In genomic region chr5:139273572-139274264, GRCh38 we compare ENCODE assay signal across 1 cellular context.
TF ChIP-seq lines count a peak whose summit lies in the region.

No MANE protein-coding gene starts in this region.

TF ChIP-seq in K562, 482 proteins besides CTCF, POLR2A, EP300 and RAD21 (continued from another document and continues in another):
- TF ChIP-seq MLX (CRISPR knock-in tag; conservative IDR thresholded peaks at IDR 0.05) (no peak), KDM5B (IDR thresholded peaks at IDR 0.05; ENCODE audit: insufficient replicate concordance, low read depth, low read length) (peak; percentile 79), MYBL2 (IDR thresholded peaks at IDR 0.05; ENCODE audit: low read depth) (no peak), MYBL2 (CRISPR knock-in tag; IDR thresholded peaks at IDR 0.05; ENCODE audit: borderline replicate concordance) (no peak), TFE3 (CRISPR knock-in tag; IDR thresholded peaks at IDR 0.05) (peak; percentile 13; the same call in 1 of the 2 replicates), CLOCK (CRISPR knock-in tag; IDR thresholded peaks at IDR 0.05; ENCODE audit: borderline replicate concordance) (no peak), E2F5 (CRISPR knock-in tag; IDR thresholded peaks at IDR 0.05) (no peak), KHSRP (IDR thresholded peaks at IDR 0.05) (no peak), MXD1 (CRISPR knock-in tag; IDR thresholded peaks at IDR 0.05; ENCODE audit: borderline replicate concordance, poor library complexity, severe bottlenecking) (peak; percentile 92), ZNF274 (IDR thresholded peaks at IDR 0.05; ENCODE audit: borderline replicate concordance, low read depth, low read length) (no peak), MCM5 (IDR thresholded peaks at IDR 0.05; ENCODE audit: low read depth) (no peak), ZNF143 (CRISPR knock-in tag; IDR thresholded peaks at IDR 0.05) (no peak), POLR2AphosphoS5 (IDR thresholded peaks at IDR 0.05; ENCODE audit: control insufficient read depth, insufficient read depth, low read depth, low read length) (peak; percentile 96), BRF2 (IDR thresholded peaks at IDR 0.05; ENCODE audit: borderline replicate concordance, insufficient read depth, insufficient read length) (no peak), RFX7 (CRISPR knock-in tag; IDR thresholded peaks at IDR 0.05) (no peak), JUND (IDR thresholded peaks at IDR 0.05; ENCODE audit: borderline replicate concordance, low read depth, low read length) (peak; percentile 50), JUND (tag; IDR thresholded peaks at IDR 0.05; ENCODE audit: borderline replicate concordance, low read depth, low read length) (no peak; the same call in 2 of the 3 replicates), TGIF2 (CRISPR knock-in tag; IDR thresholded peaks at IDR 0.05) (no peak), YBX1 (IDR thresholded peaks at IDR 0.05) (no peak), ZNF511 (CRISPR knock-in tag; IDR thresholded peaks at IDR 0.05) (0 out of 2 replicates have a peak, but pooled peaks have one; percentile 31), ZNF133 (CRISPR knock-in tag; IDR thresholded peaks at IDR 0.05) (no peak), ESRRA (IDR thresholded peaks at IDR 0.05; ENCODE audit: borderline replicate concordance, low read depth) (peak; percentile 67), E2F3 (CRISPR knock-in tag; IDR thresholded peaks at IDR 0.05) (no peak; the same call in 1 of the 2 replicates), ELF1 (tag; IDR thresholded peaks at IDR 0.05) (no peak), E2F4 (CRISPR knock-in tag; IDR thresholded peaks at IDR 0.05; ENCODE audit: low read depth) (no peak), IRF9 (tag; IDR thresholded peaks at IDR 0.05) (no peak), ZNF282 (CRISPR knock-in tag; IDR thresholded peaks at IDR 0.05) (no peak), FIP1L1 (IDR thresholded peaks at IDR 0.05; ENCODE audit: low read depth, low read length, poor library complexity, severe bottlenecking) (no peak), BRD9 (IDR thresholded peaks at IDR 0.05; ENCODE audit: low read depth, partially characterized antibody) (no peak), HINFP (tag; conservative IDR thresholded peaks at IDR 0.05; ENCODE audit: low read depth) (no peak), CREB3L1 (IDR thresholded peaks at IDR 0.05; ENCODE audit: borderline replicate concordance, low read depth) (no peak), DACH1 (IDR thresholded peaks at IDR 0.05; ENCODE audit: partially characterized antibody) (peak; percentile 32), ZNF655 (CRISPR knock-in tag; IDR thresholded peaks at IDR 0.05) (no peak), HOXB6 (CRISPR knock-in tag; IDR thresholded peaks at IDR 0.05; ENCODE audit: borderline replicate concordance) (no peak), NKRF (IDR thresholded peaks at IDR 0.05; ENCODE audit: borderline replicate concordance) (peak; percentile 97), ZNF184 (CRISPR knock-in tag; IDR thresholded peaks at IDR 0.05) (no peak), NEUROD1 (IDR thresholded peaks at IDR 0.05; ENCODE audit: borderline replicate concordance, low read depth, low read length, partially characterized antibody) (peak; percentile 40), RBBP5 (IDR thresholded peaks at IDR 0.05; ENCODE audit: borderline replicate concordance, insufficient read depth, low read length, poor library complexity, severe bottlenecking) (peak; percentile 79), ASH1L (IDR thresholded peaks at IDR 0.05; ENCODE audit: borderline replicate concordance, low read depth, partially characterized antibody) (no peak), EZH2 (IDR thresholded peaks at IDR 0.05; ENCODE audit: borderline replicate concordance, low read depth, low read length) (no peak), ZNF764 (CRISPR knock-in tag; IDR thresholded peaks at IDR 0.05; ENCODE audit: low read depth) (no peak), MCM7 (IDR thresholded peaks at IDR 0.05) (no peak), MTA2 (IDR thresholded peaks at IDR 0.05; ENCODE audit: low read depth) (peak; percentile 27; the same call in 1 of the 2 replicates), NONO (IDR thresholded peaks at IDR 0.05; ENCODE audit: low read depth in 2 of 2, low read length in 1 of 2) (no peak)
